Comparison of ENCODE assay signal across 8 cellular contexts in the genomic region with DNA sequence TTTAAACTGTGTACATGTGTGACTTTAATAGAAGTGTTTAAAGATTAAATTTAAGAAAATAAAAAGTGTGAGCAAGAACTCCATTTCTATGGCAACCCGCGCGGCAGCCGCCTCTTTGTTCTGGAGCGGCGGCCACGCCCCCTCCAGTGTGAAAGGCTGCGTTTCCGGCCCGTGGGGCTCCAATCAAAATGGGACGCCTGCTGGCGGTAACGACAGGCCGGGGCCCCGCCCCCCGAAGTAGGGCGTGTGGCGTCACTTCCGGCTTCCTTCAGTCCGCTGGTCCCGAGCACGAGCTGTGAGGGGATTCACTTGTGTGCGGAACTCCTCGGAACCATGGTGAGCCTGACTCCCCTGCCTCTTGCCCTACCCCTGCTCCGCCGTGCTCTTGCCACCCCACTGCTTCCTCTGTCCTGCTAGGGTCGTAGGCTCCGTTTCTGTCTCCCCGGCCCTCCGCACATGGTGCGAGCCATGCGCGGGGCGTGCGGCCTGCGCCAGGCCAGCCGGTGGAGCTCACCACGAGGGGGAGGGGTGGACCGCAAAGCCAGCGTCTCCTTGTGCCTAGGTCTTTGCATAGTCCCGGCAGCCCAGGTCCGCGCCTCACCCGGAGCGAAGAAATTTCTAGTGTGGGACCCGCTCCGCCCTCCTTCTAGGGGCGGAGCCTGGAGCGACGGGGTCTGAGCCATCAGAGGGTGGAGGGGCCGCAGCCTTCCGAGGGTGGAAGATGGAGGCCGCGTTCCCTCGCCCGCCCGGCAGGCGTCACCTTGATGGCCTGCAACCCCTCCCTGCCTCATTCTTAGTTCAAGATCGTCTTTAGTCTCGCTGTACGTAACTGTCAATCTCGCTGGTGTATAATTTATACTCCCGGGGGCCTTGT. TPM values are rescaled to one million over a fixed set of nuclear protein-coding genes. Genes with fewer than 3 reads are reported as not detected.
DNase-seq lines count a peak whose midpoint lies in the region; ATAC-seq, FAIRE-seq and TF ChIP-seq lines count a peak whose summit lies in the region.

A gene (plus strand): TSS at position 271 of the 874 bp plus-strand sequence. CDS start 63 bp downstream, at position 334.

- no peaks in the 10 kb centered on the region for H3K9me3 ChIP-seq in A549
- H3K9me3 ChIP-seq in body of pancreas = no peaks in the 10 kb centered on the region
- H3K9me3 ChIP-seq in sigmoid colon = no peaks in the 10 kb centered on the region

- no peak for TF ChIP-seq CTCF in A549 (IDR thresholded peaks at IDR 0.05)
- TF ChIP-seq CTCF in body of pancreas (IDR thresholded peaks at IDR 0.05) = peak in 4 of 7 experiments; percentile 20 to 35 (median 29)
- TF ChIP-seq CTCF in sigmoid colon (IDR thresholded peaks at IDR 0.05) = peak in 1 of 4 experiments; percentile 29

- FAIRE-seq in A549 (lab: Jason Lieb, UNC) (no peak), TTC549 (lab: Jason Lieb, UNC) (peak; percentile 86)

- peak; percentile 98 for TF ChIP-seq POLR2A in A549 (IDR thresholded peaks at IDR 0.05; ENCODE audit: low read length)
- peak; percentile 96 for TF ChIP-seq POLR2A in GM18526 (IDR thresholded peaks at IDR 0.05; ENCODE audit: extremely low read depth, insufficient read length)
- peak; percentile 68 to 90 (median 89) for TF ChIP-seq POLR2A in body of pancreas (IDR thresholded peaks at IDR 0.05)
- peak; percentile 63 to 64 for TF ChIP-seq POLR2A in sigmoid colon (IDR thresholded peaks at IDR 0.05)

- intact Hi-C loops in body of pancreas (cut with DNase I) (loop anchor here (10.0 kb wide), 1 partner anchor 291 kb away; no protein-coding TSS in a partner anchor), sigmoid colon (cut with DNase I) (loop anchor here (1.0 to 10.0 kb wide), 4 partner anchors 113 to 341 kb away; a partner anchor contains a TSS)

- peaks cover 0 to 25% of the 10 kb centered on the region in 2 donors for H3K36me3 ChIP-seq in body of pancreas (replicated peaks in 1 of 2; ENCODE audit: insufficient read depth in 1 of 2, low read depth in 2 of 2)
- H3K36me3 ChIP-seq in sigmoid colon = peaks cover 12 to 38% (median 27%) of the 10 kb centered on the region in 4 donors

- H3K27me3 ChIP-seq in body of pancreas (no peaks in the 10 kb centered on the region), sigmoid colon (no peaks in the 10 kb centered on the region)

- ATAC-seq in A549 (peak; percentile 94 to 97), HG03066 (IDR thresholded peaks at IDR 0.05; ENCODE audit: low read depth, unreplicated experiment) (peak; percentile 97), body of pancreas (peak; percentile 100)

- DNase-seq in A549 (ENCODE audit: low read depth in 1 of 2, low spot score in 1 of 2) (peak; percentile 91 to 96), NCI-H2107 treated with DMSO at 0.1 percent for 48 hours (lab: John Stamatoyannopoulos, UW; ENCODE audit: unreplicated experiment) (peak; percentile 81), body of pancreas (peak; percentile 97 to 98 (median 97)), iPS DF 19.7 (ENCODE audit: low read depth, low spot score) (peak; percentile 88), sigmoid colon (peak; percentile 98)

- peak in 1 of 2 experiments; percentile 29; a peak in 2 of 5 replicates for TF ChIP-seq RAD21 in A549 (conservative IDR thresholded peaks at IDR 0.05 in 1 of 2, IDR thresholded peaks at IDR 0.05 in 1 of 2)

- CTCF ChIA-PET in A549 (lab: Yijun Ruan, JAX) = interaction anchor here (0.8 to 4.2 kb wide), 7 partner anchors 13 to 274 kb away, joined by 3 to 23 read pairs (median 3); no protein-coding TSS in a partner anchor

- H3K27ac ChIP-seq in A549 (peak within 1 kb of the TSS; percentile 96 to 97), body of pancreas (peak within 1 kb of the TSS; percentile 59 to 85 (median 75)), sigmoid colon (peak within 1 kb of the TSS; percentile 85 to 91 (median 87))

- H3K4me1 ChIP-seq in A549 (peaks cover 10% of the 10 kb centered on the region), body of pancreas (peaks cover 11% of the 10 kb centered on the region), sigmoid colon (peaks cover 0 to 12% (median 10%) of the 10 kb centered on the region in 4 donors)

- peak within 1 kb of the TSS; percentile 90 for H3K4me3 ChIP-seq in A549
- H3K4me3 ChIP-seq in body of pancreas = peak within 1 kb of the TSS; percentile 90 to 99
- H3K4me3 ChIP-seq in sigmoid colon = peak within 1 kb of the TSS; percentile 70 to 98 (median 82)

- 2% methylated on average over 55 of the region's 63 CpGs for WGBS in A549 (ENCODE audit: missing lambda C conversion rate)
- 1% methylated on average over 44 to 60 of the region's 63 CpGs for WGBS in body of pancreas, 2 donors
- WGBS in sigmoid colon, 2 donors = 0% methylated on average over 63 of the region's 63 CpGs

- POLR2A ChIA-PET in A549 (lab: Yijun Ruan, JAX) = interaction anchor here (0.5 to 1.4 kb wide), 11 partner anchors 9 to 196 kb away, joined by 3 to 7 read pairs (median 3); a partner anchor contains a TSS

- H3K4me2 ChIP-seq in A549 = peak within 1 kb of the TSS; percentile 88

- TF ChIP-seq EP300 in A549 (IDR thresholded peaks at IDR 0.05) (no peak), sigmoid colon (IDR thresholded peaks at IDR 0.05) (no peak)

TF ChIP-seq in A549, 52 proteins besides CTCF, POLR2A, EP300 and RAD21 (continues in another document):
- TF ChIP-seq ZNF302 (CRISPR knock-in tag; IDR thresholded peaks at IDR 0.05) = no peak
- 0 out of 2 replicates have a peak, but pooled peaks have one; percentile 69 for TF ChIP-seq FOXS1 (CRISPR knock-in tag; IDR thresholded peaks at IDR 0.05)
- TF ChIP-seq HOXA7 (CRISPR knock-in tag; IDR thresholded peaks at IDR 0.05) = 0 out of 2 replicates have a peak, but pooled peaks have one; percentile 34
- peak; percentile 93 to 97 for TF ChIP-seq JUN (IDR thresholded peaks at IDR 0.05)
- no peak for TF ChIP-seq ZFP36 (IDR thresholded peaks at IDR 0.05; ENCODE audit: borderline replicate concordance, partially characterized antibody)
- TF ChIP-seq POLR2AphosphoS2 (conservative IDR thresholded peaks at IDR 0.05; ENCODE audit: low read length) = 0 out of 2 replicates have a peak, but pooled peaks have one; percentile 53
- TF ChIP-seq, protein P1, sequence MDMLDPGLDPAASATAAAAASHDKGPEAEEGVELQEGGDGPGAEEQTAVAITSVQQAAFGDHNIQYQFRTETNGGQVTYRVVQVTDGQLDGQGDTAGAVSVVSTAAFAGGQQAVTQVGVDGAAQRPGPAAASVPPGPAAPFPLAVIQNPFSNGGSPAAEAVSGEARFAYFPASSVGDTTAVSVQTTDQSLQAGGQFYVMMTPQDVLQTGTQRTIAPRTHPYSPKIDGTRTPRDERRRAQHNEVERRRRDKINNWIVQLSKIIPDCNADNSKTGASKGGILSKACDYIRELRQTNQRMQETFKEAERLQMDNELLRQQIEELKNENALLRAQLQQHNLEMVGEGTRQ (IDR thresholded peaks at IDR 0.05) = 0 out of 2 replicates have a peak, but pooled peaks have one; percentile 5
- TF ChIP-seq CHD2 (IDR thresholded peaks at IDR 0.05; ENCODE audit: low read length, partially characterized antibody) = no peak
- peak; percentile 99 for TF ChIP-seq PHF8 (IDR thresholded peaks at IDR 0.05; ENCODE audit: borderline replicate concordance, low read depth)
- no peak for TF ChIP-seq HDAC2 (IDR thresholded peaks at IDR 0.05)
- TF ChIP-seq, protein P2, sequence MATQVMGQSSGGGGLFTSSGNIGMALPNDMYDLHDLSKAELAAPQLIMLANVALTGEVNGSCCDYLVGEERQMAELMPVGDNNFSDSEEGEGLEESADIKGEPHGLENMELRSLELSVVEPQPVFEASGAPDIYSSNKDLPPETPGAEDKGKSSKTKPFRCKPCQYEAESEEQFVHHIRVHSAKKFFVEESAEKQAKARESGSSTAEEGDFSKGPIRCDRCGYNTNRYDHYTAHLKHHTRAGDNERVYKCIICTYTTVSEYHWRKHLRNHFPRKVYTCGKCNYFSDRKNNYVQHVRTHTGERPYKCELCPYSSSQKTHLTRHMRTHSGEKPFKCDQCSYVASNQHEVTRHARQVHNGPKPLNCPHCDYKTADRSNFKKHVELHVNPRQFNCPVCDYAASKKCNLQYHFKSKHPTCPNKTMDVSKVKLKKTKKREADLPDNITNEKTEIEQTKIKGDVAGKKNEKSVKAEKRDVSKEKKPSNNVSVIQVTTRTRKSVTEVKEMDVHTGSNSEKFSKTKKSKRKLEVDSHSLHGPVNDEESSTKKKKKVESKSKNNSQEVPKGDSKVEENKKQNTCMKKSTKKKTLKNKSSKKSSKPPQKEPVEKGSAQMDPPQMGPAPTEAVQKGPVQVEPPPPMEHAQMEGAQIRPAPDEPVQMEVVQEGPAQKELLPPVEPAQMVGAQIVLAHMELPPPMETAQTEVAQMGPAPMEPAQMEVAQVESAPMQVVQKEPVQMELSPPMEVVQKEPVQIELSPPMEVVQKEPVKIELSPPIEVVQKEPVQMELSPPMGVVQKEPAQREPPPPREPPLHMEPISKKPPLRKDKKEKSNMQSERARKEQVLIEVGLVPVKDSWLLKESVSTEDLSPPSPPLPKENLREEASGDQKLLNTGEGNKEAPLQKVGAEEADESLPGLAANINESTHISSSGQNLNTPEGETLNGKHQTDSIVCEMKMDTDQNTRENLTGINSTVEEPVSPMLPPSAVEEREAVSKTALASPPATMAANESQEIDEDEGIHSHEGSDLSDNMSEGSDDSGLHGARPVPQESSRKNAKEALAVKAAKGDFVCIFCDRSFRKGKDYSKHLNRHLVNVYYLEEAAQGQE (IDR thresholded peaks at IDR 0.05) = peak; percentile 10; the same call in 1 of the 2 replicates
- TF ChIP-seq, protein P3, sequence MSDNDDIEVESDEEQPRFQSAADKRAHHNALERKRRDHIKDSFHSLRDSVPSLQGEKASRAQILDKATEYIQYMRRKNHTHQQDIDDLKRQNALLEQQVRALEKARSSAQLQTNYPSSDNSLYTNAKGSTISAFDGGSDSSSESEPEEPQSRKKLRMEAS (IDR thresholded peaks at IDR 0.05) = peak; percentile 99
- TF ChIP-seq GATA3 (IDR thresholded peaks at IDR 0.05; ENCODE audit: borderline replicate concordance) = peak; percentile 8; the same call in 1 of the 2 replicates
- TF ChIP-seq HOXB5 (CRISPR knock-in tag; IDR thresholded peaks at IDR 0.05) = 0 out of 2 replicates have a peak, but pooled peaks have one; percentile 51
- TF ChIP-seq EHF (CRISPR knock-in tag; IDR thresholded peaks at IDR 0.05) = 0 out of 2 replicates have a peak, but pooled peaks have one; percentile 57

RNA-seq across cellular contexts. Expression of the gene that starts here (rescaled TPM):
- 492 and 548 TPM in 2 replicates for polyA plus RNA-seq in A549 (2011; rRNA removed)
- 329 and 423 TPM in 2 replicates for polyA plus RNA-seq in A549 (2012; cell fraction: cytosol; rRNA removed)
- 206 and 252 TPM in 2 replicates for polyA plus RNA-seq in A549 (2012; cell fraction: nucleus; rRNA removed)
- polyA plus RNA-seq in A549 (2017; fragmentation: RNase III; extraction: RNeasy Plus Mini Kit Qiagen cat#74134 plus additional on column Dnase treatment) = 437 to 442 TPM (median 441 TPM) in 3 replicates
- polyA minus RNA-seq in A549 (2011; rRNA and poly(A)+ RNA removed) = 292 and 323 TPM in 2 replicates
- 10 to 100 TPM; 68.2 to 71.1 TPM for total RNA-seq in body of pancreas
- 100 to 1,000 TPM in 3 of 4 donors, 10 to 100 TPM in 1; 87.0 to 126 (median 116) TPM for total RNA-seq in sigmoid colon
- 100 to 1,000 TPM in 2 of 3 donors, 10 to 100 TPM in 1; 79.9 to 125 (median 121) TPM for polyA plus RNA-seq in sigmoid colon

Comparison
In these comparisons a context has a peak if more than half of its experiments do, and no peak if none do; other contexts are left out.
1. Peak in every context shown above with its lines: DNase-seq, ATAC-seq, H3K4me3 ChIP-seq and H3K27ac ChIP-seq.